23 cellular contexts compared by ENCODE assay signal in genomic region chr7:132072165-132072564, GRCh38.
"Had no signal": no experiment of that assay in that cellular context is flagged by ENCODE, and none has a peak within 500 bp of the region (broad histone marks: within the 10 kb centered on the region; RNA-seq: fewer than 3 reads in every experiment).

No MANE protein-coding gene starts in this region.

- H3K27ac ChIP-seq: dorsolateral prefrontal cortex, neutrophil, pancreas, right lobe of liver, testis, tibial artery, upper lobe of left lung, uterus had no signal

- H3K4me1 ChIP-seq: pancreas, upper lobe of left lung had no signal

- DNase-seq: effector CD4-positive, alpha-beta T cell; hypothalamus; immature natural killer cell; mucosa of descending colon; naive B cell; pancreas; right lobe of liver; small intestine; stimulated activated CD4-positive, alpha-beta T cell treated with anti-CD3 and anti-CD28 coated beads, Interleukin-12 subunit alpha, Interleukin-12 subunit beta, amount 100 ng/mL, for 4 hours; stimulated activated CD4-positive, alpha-beta T cell treated with anti-CD3 and anti-CD28 coated beads, Interleukin-1b, Interleukin-23, amount 100 ng/mL, for 48 hours; stimulated activated CD4-positive, alpha-beta T cell treated with anti-CD3 and anti-CD28 coated beads, Interleukin-4, amount 100 ng/mL, for 1 hour; stimulated activated CD8-positive, alpha-beta memory T cell treated with anti-CD3 and anti-CD28 coated beads, Interleukin-4, amount 100 ng/mL, for 48 hours; stimulated activated naive CD4-positive, alpha-beta T cell treated with Interleukin-2 at 50 U/mL for 16 hours; substantia nigra; testis; tibial artery; upper lobe of left lung; uterus had no signal

- H3K4me3 ChIP-seq: dorsolateral prefrontal cortex, lung, mucosa of descending colon, pancreas, right lobe of liver, testis, tibial artery, upper lobe of left lung, uterus had no signal

- H3K36me3 ChIP-seq: neutrophil, pancreas, right lobe of liver, tibial artery, upper lobe of left lung, uterus had no signal

- ATAC-seq: mucosa of descending colon, pancreas had no signal

- H3K9me3 ChIP-seq: mucosa of descending colon, neutrophil, pancreas, right lobe of liver, testis, tibial artery, upper lobe of left lung, uterus had no signal

- FAIRE-seq: frontal cortex, keratinocyte, pancreas, small intestine had no signal

- H3K27me3 ChIP-seq: neutrophil, pancreas, right lobe of liver, testis, upper lobe of left lung, uterus had no signal
